31 cellular contexts compared by ENCODE assay signal in genomic region chr21:30426732-30427131, GRCh38. TPM values are rescaled to one million over a fixed set of nuclear protein-coding genes. Genes with fewer than 3 reads are reported as not detected.
"Had no signal": no experiment of that assay in that cellular context is flagged by ENCODE, and none has a peak within 500 bp of the region (broad histone marks: within the 10 kb centered on the region; RNA-seq: fewer than 3 reads in every experiment).

No MANE protein-coding gene starts in this region.

- H3K27me3 ChIP-seq: colonic mucosa, gastrocnemius medialis, heart right ventricle, right atrium auricular region, sigmoid colon, testis, tibial nerve had no signal

- H3K4me3 ChIP-seq: colonic mucosa, gastrocnemius medialis, heart right ventricle, right atrium auricular region, sigmoid colon, skin epidermis, testis, tibial nerve had no signal

- ATAC-seq: esophagus mucosa; gastrocnemius medialis; heart right ventricle; left colon; naive thymus-derived CD4-positive, alpha-beta T cell; stimulated activated naive B cell treated with anti-CD40 and anti-IgM and Interleukin-4, amounts not matched to agents 10 μg/mL and 1 μg/mL and 100 μg/mL, for 72 hours; stimulated activated naive CD8-positive, alpha-beta T cell treated with anti-CD3 and anti-CD28 coated beads, Interleukin-15, amount 100 ng/mL, for 72 hours had no signal

- H3K27ac ChIP-seq: colonic mucosa, gastrocnemius medialis, heart right ventricle, right atrium auricular region, sigmoid colon, skin epidermis, testis, tibial nerve had no signal

- FAIRE-seq: endometrium had no signal

- H3K4me1 ChIP-seq: colonic mucosa, gastrocnemius medialis, heart right ventricle, right atrium auricular region, sigmoid colon, testis had no signal

- DNase-seq: colonic mucosa; effector CD8-positive, alpha-beta T cell; gastrocnemius medialis; heart right ventricle; hypothalamus; left colon; naive thymus-derived CD4-positive, alpha-beta T cell; nephron progenitor cell; sigmoid colon; stimulated activated CD4-positive, alpha-beta T cell treated with anti-CD3 and anti-CD28 coated beads, Interleukin-2, amount 100 ng/mL, for 24 hours; stimulated activated CD4-positive, alpha-beta T cell treated with anti-CD3 and anti-CD28 coated beads, Interleukin-4, amount 100 ng/mL, for 4 hours; stimulated activated naive B cell treated with anti-CD40 and anti-IgM and Interleukin-4, amounts not matched to agents 10 μg/mL and 1 μg/mL and 100 μg/mL, for 72 hours; stimulated activated naive CD8-positive, alpha-beta T cell treated with anti-CD3 and anti-CD28 coated beads, Interleukin-15, amount 100 ng/mL, for 72 hours; testis had no signal

- H3K9me3 ChIP-seq: colonic mucosa, gastrocnemius medialis, heart right ventricle, right atrium auricular region, sigmoid colon, testis, tibial nerve had no signal

- H3K36me3 ChIP-seq: colonic mucosa, gastrocnemius medialis, heart right ventricle, right atrium auricular region, sigmoid colon, tibial nerve had no signal

RNA-seq across cellular contexts. Expression of gene KRTAP13-3, which starts 1.0 kb away (rescaled TPM):
- total RNA-seq: cerebellum; colonic mucosa; dermis microvascular lymphatic vessel endothelial cell; esophagus mucosa; fibroblast of villous mesenchyme; gastrocnemius medialis; heart right ventricle; kidney epithelial cell; left colon; liver; lung microvascular endothelial cell; mesenteric fat pad; mononuclear cell; naive thymus-derived CD4-positive, alpha-beta T cell; osteocyte; posterior vena cava; right atrium auricular region; sigmoid colon; subcutaneous adipose tissue; testis; tibial nerve; ureter had no signal
- polyA plus RNA-seq: heart right ventricle; liver; naive thymus-derived CD4-positive, alpha-beta T cell; sigmoid colon had no signal

RNA-seq across cellular contexts. Expression of gene KRTAP13-4, which starts 3.3 kb away (rescaled TPM):
- total RNA-seq: cerebellum; colonic mucosa; dermis microvascular lymphatic vessel endothelial cell; esophagus mucosa; fibroblast of villous mesenchyme; gastrocnemius medialis; heart right ventricle; kidney epithelial cell; left colon; liver; lung microvascular endothelial cell; mesenteric fat pad; mononuclear cell; naive thymus-derived CD4-positive, alpha-beta T cell; osteocyte; posterior vena cava; right atrium auricular region; sigmoid colon; subcutaneous adipose tissue; testis; tibial nerve; ureter had no signal
- polyA plus RNA-seq: heart right ventricle; liver; naive thymus-derived CD4-positive, alpha-beta T cell; sigmoid colon had no signal

RNA-seq across cellular contexts. Expression of gene KRTAP15-1, which starts 13.3 kb away (rescaled TPM):
- total RNA-seq: cerebellum; colonic mucosa; dermis microvascular lymphatic vessel endothelial cell; esophagus mucosa; fibroblast of villous mesenchyme; gastrocnemius medialis; heart right ventricle; kidney epithelial cell; left colon; liver; lung microvascular endothelial cell; mesenteric fat pad; mononuclear cell; naive thymus-derived CD4-positive, alpha-beta T cell; osteocyte; posterior vena cava; right atrium auricular region; sigmoid colon; subcutaneous adipose tissue; testis; tibial nerve; ureter had no signal
- polyA plus RNA-seq: heart right ventricle; liver; naive thymus-derived CD4-positive, alpha-beta T cell; sigmoid colon had no signal

RNA-seq across cellular contexts. Expression of gene KRTAP13-1, which starts 30.9 kb away (rescaled TPM):
- total RNA-seq: cerebellum; colonic mucosa; dermis microvascular lymphatic vessel endothelial cell; esophagus mucosa; fibroblast of villous mesenchyme; gastrocnemius medialis; heart right ventricle; kidney epithelial cell; left colon; liver; lung microvascular endothelial cell; mesenteric fat pad; mononuclear cell; naive thymus-derived CD4-positive, alpha-beta T cell; osteocyte; posterior vena cava; right atrium auricular region; sigmoid colon; subcutaneous adipose tissue; testis; tibial nerve; ureter had no signal
- polyA plus RNA-seq: heart right ventricle; liver; naive thymus-derived CD4-positive, alpha-beta T cell; sigmoid colon had no signal

RNA-seq across cellular contexts. Expression of gene KRTAP19-1, which starts 53.4 kb away (rescaled TPM):
- total RNA-seq: cerebellum; colonic mucosa; dermis microvascular lymphatic vessel endothelial cell; esophagus mucosa; fibroblast of villous mesenchyme; gastrocnemius medialis; heart right ventricle; kidney epithelial cell; left colon; liver; lung microvascular endothelial cell; mesenteric fat pad; mononuclear cell; naive thymus-derived CD4-positive, alpha-beta T cell; osteocyte; posterior vena cava; right atrium auricular region; sigmoid colon; subcutaneous adipose tissue; testis; tibial nerve; ureter had no signal
- polyA plus RNA-seq: heart right ventricle; liver; naive thymus-derived CD4-positive, alpha-beta T cell; sigmoid colon had no signal
